Comparison of ENCODE assay signal across 20 cellular contexts in genomic region chr2:158544998-158545397, GRCh38.
A peak's percentile ranks its signal among the peaks of the same experiment; 100 is the strongest.
DNase-seq lines count a peak whose midpoint lies in the region; ATAC-seq and TF ChIP-seq lines count a peak whose summit lies in the region.
"Had no signal": no experiment of that assay in that cellular context is flagged by ENCODE, and none has a peak within 500 bp of the region (broad histone marks: within the 10 kb centered on the region; RNA-seq: fewer than 3 reads in every experiment).

No MANE protein-coding gene starts in this region.

- H3K27ac ChIP-seq in BLaER1 treated with 17β-estradiol and CSF1 and Interleukin-3, amounts not matched to agents 10 nM and 100 nM = 0 out of 22 replicates have a peak overlapping the region, but pooled peaks of 2 of the 11 experiments have one; percentile 15 to 19
- H3K27ac ChIP-seq in GM23338 (ENCODE audit: low read depth) (no peak overlapping the region), left ventricle myocardium inferior (replicated peaks) (no peak overlapping the region)

- no peak for TF ChIP-seq CTCF in GM23338 (conservative IDR thresholded peaks at IDR 0.05; ENCODE audit: low read depth in 2 of 2)
- no peak for TF ChIP-seq CTCF in endothelial cell (IDR thresholded peaks at IDR 0.05; ENCODE audit: unreplicated experiment)
- TF ChIP-seq CTCF in left ventricle myocardium inferior (IDR thresholded peaks at IDR 0.05; ENCODE audit: borderline replicate concordance) = no peak

- H2AFZ ChIP-seq in GM23338 = no peak overlapping the region

- peak overlapping the region in 10 of 11 experiments; percentile 17 to 65 (median 42); a peak in 18 of 22 replicates for H3K4me2 ChIP-seq in BLaER1 treated with 17β-estradiol and CSF1 and Interleukin-3, amounts not matched to agents 10 nM and 100 nM
- no peak overlapping the region for H3K4me2 ChIP-seq in GM23338
- H3K4me2 ChIP-seq: SK-N-SH had no signal

- no peaks in the 10 kb centered on the region for H4K20me1 ChIP-seq in BLaER1 treated with 17β-estradiol and CSF1 and Interleukin-3, amounts not matched to agents 10 nM and 100 nM
- peaks cover 2% of the 10 kb centered on the region; the same call in 1 of the 2 replicates for H4K20me1 ChIP-seq in GM23338 (replicated peaks; ENCODE audit: insufficient read depth)

- H3F3A ChIP-seq in GM23338 (replicated peaks; ENCODE audit: low read depth) = no peaks in the 10 kb centered on the region

- H3K27me3 Mint-ChIP-seq in GM23338 (ENCODE audit: insufficient read depth, low read depth, poor library complexity) (no peaks in the 10 kb centered on the region), endothelial cell (ENCODE audit: unreplicated experiment) (no peaks in the 10 kb centered on the region)
- H3K27me3 Mint-ChIP-seq in activated T-cell treated with anti-CD3 and anti-CD28 coated beads, Interleukin-2, amount 50 U/mL, for 24 hours = no peaks in the 10 kb centered on the region
- H3K27me3 Mint-ChIP-seq: IgD-negative memory B cell had no signal

- H3K27ac Mint-ChIP-seq in GM23338 = no peak overlapping the region
- H3K27ac Mint-ChIP-seq in endothelial cell (ENCODE audit: unreplicated experiment) = peak overlapping the region; percentile 97
- no peak overlapping the region for H3K27ac Mint-ChIP-seq in activated T-cell treated with anti-CD3 and anti-CD28 coated beads, Interleukin-2, amount 50 U/mL, for 24 hours
- H3K27ac Mint-ChIP-seq in stimulated activated effector memory CD8-positive, alpha-beta T cell treated with anti-CD3 and anti-CD28 coated beads, Interleukin-12 subunit alpha, Interleukin-12 subunit beta, amount 100 ng/mL, for 72 hours = no peak overlapping the region
- H3K27ac Mint-ChIP-seq: H9; IgD-negative memory B cell; T-helper 1 cell treated with Interleukin-12 subunit alpha and Interleukin-12 subunit beta and Interleukin-4 antibody, amounts not matched to agents 30 μg/mL and 1 μg/mL, for 36 hours had no signal

- H3K4me3 Mint-ChIP-seq in GM23338 (no peak overlapping the region), endothelial cell (ENCODE audit: unreplicated experiment) (no peak overlapping the region)
- H3K4me3 Mint-ChIP-seq in activated T-cell treated with anti-CD3 and anti-CD28 coated beads, Interleukin-2, amount 50 U/mL, for 24 hours = no peak overlapping the region
- no peak overlapping the region for H3K4me3 Mint-ChIP-seq in stimulated activated effector memory CD8-positive, alpha-beta T cell treated with anti-CD3 and anti-CD28 coated beads, Interleukin-12 subunit alpha, Interleukin-12 subunit beta, amount 100 ng/mL, for 72 hours
- H3K4me3 Mint-ChIP-seq: H9; IgD-negative memory B cell; T-helper 1 cell treated with Interleukin-12 subunit alpha and Interleukin-12 subunit beta and Interleukin-4 antibody, amounts not matched to agents 30 μg/mL and 1 μg/mL, for 36 hours had no signal

- H3K9me3 ChIP-seq in BLaER1 treated with 17β-estradiol and CSF1 and Interleukin-3, amounts not matched to agents 10 nM and 100 nM (replicated peaks in 1 of 11) = no peaks in the 10 kb centered on the region
- H3K9me3 ChIP-seq in left ventricle myocardium inferior (replicated peaks) = no peaks in the 10 kb centered on the region
- H3K9me3 ChIP-seq: SK-N-SH had no signal

- no peaks in the 10 kb centered on the region for H3K27me3 ChIP-seq in BLaER1 treated with 17β-estradiol and CSF1 and Interleukin-3, amounts not matched to agents 10 nM and 100 nM
- H3K27me3 ChIP-seq in GM23338 (ENCODE audit: insufficient read depth) (no peaks in the 10 kb centered on the region), left ventricle myocardium inferior (ENCODE audit: low read depth) (no peaks in the 10 kb centered on the region)

- H3K9ac ChIP-seq in BLaER1 treated with 17β-estradiol and CSF1 and Interleukin-3, amounts not matched to agents 10 nM and 100 nM = no peak overlapping the region
- H3K9ac ChIP-seq: SK-N-SH had no signal

- H3K9me3 Mint-ChIP-seq in GM23338 (no peaks in the 10 kb centered on the region), endothelial cell (ENCODE audit: unreplicated experiment) (no peaks in the 10 kb centered on the region)
- H3K9me3 Mint-ChIP-seq in activated T-cell treated with anti-CD3 and anti-CD28 coated beads, Interleukin-2, amount 50 U/mL, for 24 hours = no peaks in the 10 kb centered on the region
- no peaks in the 10 kb centered on the region for H3K9me3 Mint-ChIP-seq in stimulated activated effector memory CD8-positive, alpha-beta T cell treated with anti-CD3 and anti-CD28 coated beads, Interleukin-12 subunit alpha, Interleukin-12 subunit beta, amount 100 ng/mL, for 72 hours
- H3K9me3 Mint-ChIP-seq: H9; IgD-negative memory B cell; T-helper 1 cell treated with Interleukin-12 subunit alpha and Interleukin-12 subunit beta and Interleukin-4 antibody, amounts not matched to agents 30 μg/mL and 1 μg/mL, for 36 hours had no signal

- peaks cover 8 to 21% (median 9%) of the 10 kb centered on the region in 10 experiments; a peak in 19 of 20 replicates for H3K4me1 ChIP-seq in BLaER1 treated with 17β-estradiol and CSF1 and Interleukin-3, amounts not matched to agents 10 nM and 100 nM
- no peaks in the 10 kb centered on the region for H3K4me1 ChIP-seq in GM23338 (ENCODE audit: insufficient read depth)
- peaks cover 28% of the 10 kb centered on the region for H3K4me1 ChIP-seq in left ventricle myocardium inferior

- H3K36me3 Mint-ChIP-seq in GM23338 (ENCODE audit: low read depth) (peaks cover 6% of the 10 kb centered on the region; the same call in 2 of the 3 replicates), endothelial cell (ENCODE audit: low read depth, unreplicated experiment) (no peaks in the 10 kb centered on the region)
- H3K36me3 Mint-ChIP-seq in activated T-cell treated with anti-CD3 and anti-CD28 coated beads, Interleukin-2, amount 50 U/mL, for 24 hours (ENCODE audit: low read depth) = peaks cover 48% of the 10 kb centered on the region
- no peaks in the 10 kb centered on the region for H3K36me3 Mint-ChIP-seq in stimulated activated effector memory CD8-positive, alpha-beta T cell treated with anti-CD3 and anti-CD28 coated beads, Interleukin-12 subunit alpha, Interleukin-12 subunit beta, amount 100 ng/mL, for 72 hours

- DNase-seq in GM23338 (ENCODE audit: low spot score) (no peak), OCI-M1 (lab: John Stamatoyannopoulos, UW) (peak; percentile 23), endothelial cell (ENCODE audit: low spot score) (peak; percentile 20), retina (no peak), left ventricle myocardium inferior (no peak)
- no peak for DNase-seq in activated T-cell treated with anti-CD3 and anti-CD28 coated beads, Interleukin-2, amount 50 U/mL, for 24 hours
- DNase-seq in stimulated activated effector memory CD8-positive, alpha-beta T cell treated with anti-CD3 and anti-CD28 coated beads, Interleukin-12 subunit alpha, Interleukin-12 subunit beta, amount 100 ng/mL, for 72 hours (ENCODE audit: low spot score in 2 of 2) = no peak
- DNase-seq: C1 segment of cervical spinal cord; H9; NCI-H1048; NCI-H1436 treated with DMSO at 0.1 percent for 48 hours; NCI-H2029; NCI-H446 treated with DMSO at 0.1 percent for 48 hours; NCI-H748 treated with DMSO at 0.1 percent for 48 hours; NK-92 treated with Interleukin-12 subunit alpha and Interleukin-12 subunit beta, amount 100 ng/mL, for 24 hours; SHP77; SK-N-SH had no signal

- H3K9me2 ChIP-seq in GM23338 (ENCODE audit: insufficient read depth) = no peaks in the 10 kb centered on the region
- H3K9me2 ChIP-seq: SK-N-SH had no signal

- H3K79me2 ChIP-seq in GM23338 (replicated peaks; ENCODE audit: insufficient read depth) = 0 out of 2 replicates have a peak, but pooled peaks cover 5% of the 10 kb centered on the region

- intact Hi-C loops in left ventricle myocardium inferior (cut with micrococcal nuclease) = loop anchor here (5.0 kb wide), 1 partner anchor 67 kb away; no protein-coding TSS in a partner anchor

- peak; percentile 23; the same call in 2 of the 3 replicates for ATAC-seq in GM23338
- ATAC-seq in stimulated activated effector memory CD8-positive, alpha-beta T cell treated with anti-CD3 and anti-CD28 coated beads, Interleukin-12 subunit alpha, Interleukin-12 subunit beta, amount 100 ng/mL, for 72 hours = no peak

- no peak overlapping the region for H3K4me3 ChIP-seq in BLaER1 treated with 17β-estradiol and CSF1 and Interleukin-3, amounts not matched to agents 10 nM and 100 nM
- no peak overlapping the region for H3K4me3 ChIP-seq in GM23338
- no peak overlapping the region for H3K4me3 ChIP-seq in left ventricle myocardium inferior

- peaks cover 2 to 20% (median 9%) of the 10 kb centered on the region in 11 experiments; a peak in 11 of 22 replicates for H3K36me3 ChIP-seq in BLaER1 treated with 17β-estradiol and CSF1 and Interleukin-3, amounts not matched to agents 10 nM and 100 nM
- no peaks in the 10 kb centered on the region for H3K36me3 ChIP-seq in GM23338 (ENCODE audit: insufficient read depth)
- H3K36me3 ChIP-seq in left ventricle myocardium inferior = peaks cover 19% of the 10 kb centered on the region

- H3K4me1 Mint-ChIP-seq in GM23338 = peaks cover 15% of the 10 kb centered on the region
- H3K4me1 Mint-ChIP-seq in endothelial cell (ENCODE audit: unreplicated experiment) = peaks cover 32% of the 10 kb centered on the region
- peaks cover 14% of the 10 kb centered on the region for H3K4me1 Mint-ChIP-seq in activated T-cell treated with anti-CD3 and anti-CD28 coated beads, Interleukin-2, amount 50 U/mL, for 24 hours (ENCODE audit: low read depth)
- H3K4me1 Mint-ChIP-seq in stimulated activated effector memory CD8-positive, alpha-beta T cell treated with anti-CD3 and anti-CD28 coated beads, Interleukin-12 subunit alpha, Interleukin-12 subunit beta, amount 100 ng/mL, for 72 hours = no peaks in the 10 kb centered on the region

TF ChIP-seq in GM23338, 12 proteins besides CTCF, POLR2A, EP300 and RAD21 (continues in another document):
- no peak for TF ChIP-seq STAT1 (IDR thresholded peaks at IDR 0.05; ENCODE audit: unreplicated experiment)

Comparison
In these comparisons a context has a peak if more than half of its experiments do, and no peak if none do; other contexts are left out.
1. DNase-seq: peak in OCI-M1 (single experiment) and endothelial cell (single experiment); none in GM23338 (single experiment), retina (single experiment), left ventricle myocardium inferior (single experiment), activated T-cell treated with anti-CD3 and anti-CD28 coated beads, Interleukin-2, amount 50 U/mL, for 24 hours (single experiment) and stimulated activated effector memory CD8-positive, alpha-beta T cell treated with anti-CD3 and anti-CD28 coated beads, Interleukin-12 subunit alpha, Interleukin-12 subunit beta, amount 100 ng/mL, for 72 hours (0 of 2).